28 cellular contexts compared by ENCODE assay signal in the genomic region with DNA sequence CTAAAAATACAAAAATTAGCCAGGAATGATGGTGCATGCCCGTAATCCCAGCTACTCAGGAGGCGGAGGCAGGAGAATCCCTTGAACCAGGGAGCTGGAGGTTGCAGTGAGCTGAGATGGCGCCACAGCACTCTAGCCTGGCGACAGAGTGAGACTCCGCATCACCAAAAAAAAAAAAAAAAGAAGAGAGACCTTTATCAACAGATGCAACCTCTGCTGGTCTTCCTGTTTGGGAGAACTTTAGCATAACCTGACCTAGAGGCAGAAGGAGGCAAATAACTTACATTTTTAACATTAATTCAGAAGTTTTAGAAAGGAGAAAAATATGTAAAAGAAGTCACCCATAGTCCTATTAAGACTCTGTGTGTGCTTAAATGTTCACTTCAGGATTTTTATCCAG. TPM values are rescaled to one million over a fixed set of nuclear protein-coding genes. Genes with fewer than 3 reads are reported as not detected.
"Had no signal": no experiment of that assay in that cellular context is flagged by ENCODE, and none has a peak within 500 bp of the region (broad histone marks: within the 10 kb centered on the region; RNA-seq: fewer than 3 reads in every experiment).

No MANE protein-coding gene starts in this region.

- FAIRE-seq: endometrium had no signal

- DNase-seq: activated CD4-positive, alpha-beta T cell treated with anti-CD3 and anti-CD28 coated beads for 48 hours; activated CD4-positive, CD25-positive, alpha-beta regulatory T cell; activated CD8-positive, alpha-beta memory T cell treated with anti-CD3 and anti-CD28 coated beads, Interleukin-2, amount 10 ng/mL, durations not matched to agents 7 days and 5 days; activated CD8-positive, alpha-beta T cell treated with anti-CD3 and anti-CD28 coated beads for 36 hours; activated effector memory CD4-positive, alpha-beta T cell treated with Interleukin-2 at 50 U/mL for 16 hours; activated naive CD4-positive, alpha-beta T cell treated with anti-CD3 and anti-CD28 coated beads, Interleukin-2, amount 10 ng/mL, durations not matched to agents 7 days and 5 days; activated naive CD8-positive, alpha-beta T cell treated with anti-CD3 and anti-CD28 coated beads, Interleukin-2, amount 50 U/mL, for 24 hours; activated T-cell treated with anti-CD3 and anti-CD28 coated beads, Interleukin-2, amount 50 U/mL, for 4 hours; anterior cingulate cortex; body of pancreas; heart left ventricle; kidney; lower lobe of right lung; naive B cell; retina; sigmoid colon; stimulated activated CD4-positive, alpha-beta T cell treated with anti-CD3 and anti-CD28 coated beads, Interleukin-15, amount 100 ng/mL, for 24 hours; stimulated activated naive CD4-positive, alpha-beta T cell treated with Interleukin-2 at 50 U/mL for 16 hours; SW 1271 had no signal

- H3K27me3 Mint-ChIP-seq: activated CD8-positive, alpha-beta memory T cell treated with anti-CD3 and anti-CD28 coated beads, Interleukin-2, amount 10 ng/mL, durations not matched to agents 7 days and 5 days; activated CD8-positive, alpha-beta T cell treated with anti-CD3 and anti-CD28 coated beads for 36 hours; activated naive CD4-positive, alpha-beta T cell treated with anti-CD3 and anti-CD28 coated beads, Interleukin-2, amount 10 ng/mL, durations not matched to agents 7 days and 5 days; activated naive CD8-positive, alpha-beta T cell treated with anti-CD3 and anti-CD28 coated beads, Interleukin-2, amount 50 U/mL, for 24 hours; naive B cell had no signal

- H3K36me3 Mint-ChIP-seq: type B pancreatic cell had no signal

- ATAC-seq: activated CD8-positive, alpha-beta memory T cell treated with anti-CD3 and anti-CD28 coated beads, Interleukin-2, amount 10 ng/mL, durations not matched to agents 7 days and 5 days; activated CD8-positive, alpha-beta T cell treated with anti-CD3 and anti-CD28 coated beads for 36 hours; activated naive CD8-positive, alpha-beta T cell treated with anti-CD3 and anti-CD28 coated beads, Interleukin-2, amount 50 U/mL, for 24 hours; activated T-cell treated with anti-CD3 and anti-CD28 coated beads, Interleukin-2, amount 50 U/mL, for 4 hours; body of pancreas; heart left ventricle; lower lobe of right lung had no signal

- H3K4me3 Mint-ChIP-seq: activated CD8-positive, alpha-beta memory T cell treated with anti-CD3 and anti-CD28 coated beads, Interleukin-2, amount 10 ng/mL, durations not matched to agents 7 days and 5 days; activated CD8-positive, alpha-beta T cell treated with anti-CD3 and anti-CD28 coated beads for 36 hours; activated naive CD4-positive, alpha-beta T cell treated with anti-CD3 and anti-CD28 coated beads, Interleukin-2, amount 10 ng/mL, durations not matched to agents 7 days and 5 days; activated naive CD8-positive, alpha-beta T cell treated with anti-CD3 and anti-CD28 coated beads, Interleukin-2, amount 50 U/mL, for 24 hours; activated T-cell treated with anti-CD3 and anti-CD28 coated beads, Interleukin-2, amount 50 U/mL, for 4 hours; type B pancreatic cell had no signal

- H3K9me3 Mint-ChIP-seq: activated naive CD8-positive, alpha-beta T cell treated with anti-CD3 and anti-CD28 coated beads, Interleukin-2, amount 50 U/mL, for 24 hours; type B pancreatic cell had no signal

- H3K27ac Mint-ChIP-seq: activated CD8-positive, alpha-beta memory T cell treated with anti-CD3 and anti-CD28 coated beads, Interleukin-2, amount 10 ng/mL, durations not matched to agents 7 days and 5 days; activated CD8-positive, alpha-beta T cell treated with anti-CD3 and anti-CD28 coated beads for 36 hours; activated naive CD8-positive, alpha-beta T cell treated with anti-CD3 and anti-CD28 coated beads, Interleukin-2, amount 50 U/mL, for 24 hours; progenitor cell of endocrine pancreas; type B pancreatic cell had no signal

RNA-seq across cellular contexts. Expression of gene SLAMF1, which starts 32.4 kb away (rescaled TPM):
- total RNA-seq: body of pancreas, cardiac muscle cell, cerebellum, epithelial cell of proximal tubule, fibroblast of villous mesenchyme, osteocyte, progenitor cell of endocrine pancreas, smooth muscle cell had no signal

RNA-seq across cellular contexts. Expression of gene CD84, which starts 35.1 kb away (rescaled TPM):
- total RNA-seq: cardiac muscle cell, epithelial cell of proximal tubule, fibroblast of villous mesenchyme, osteocyte, progenitor cell of endocrine pancreas, smooth muscle cell had no signal
